ENCODE assay signal across 24 cellular contexts in the genomic region with DNA sequence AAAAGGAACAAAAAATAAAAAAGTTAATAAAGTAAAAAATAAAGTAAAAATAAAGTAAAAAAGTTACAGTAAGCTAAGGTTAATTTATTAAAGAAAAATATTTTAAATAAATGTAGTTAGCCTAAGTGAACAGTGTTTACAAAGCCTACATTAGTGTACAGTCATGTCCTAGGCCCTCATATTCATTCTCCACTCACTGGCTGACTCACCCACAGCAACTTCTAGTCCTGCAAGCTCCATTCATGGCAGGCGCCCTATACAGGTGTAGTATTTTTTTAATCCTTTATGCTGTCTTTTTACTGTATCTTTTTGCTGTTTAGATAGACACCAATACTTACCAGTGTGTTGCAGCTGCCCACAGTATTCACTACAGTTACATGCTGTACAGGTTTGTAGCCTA. TPM values are rescaled to one million over a fixed set of nuclear protein-coding genes. Genes with fewer than 3 reads are reported as not detected.
DNase-seq lines count a peak whose midpoint lies in the region; ATAC-seq, FAIRE-seq and TF ChIP-seq lines count a peak whose summit lies in the region.
"Had no signal": no experiment of that assay in that cellular context is flagged by ENCODE, and none has a peak within 500 bp of the region (broad histone marks: within the 10 kb centered on the region; RNA-seq: fewer than 3 reads in every experiment).

No MANE protein-coding gene starts in this region.

- CTCF ChIA-PET in activated CD8-positive, alpha-beta T cell treated with anti-CD3 and anti-CD28 coated beads for 36 hours (lab: Charles Lee), result interaction anchor here (1.5 to 1.7 kb wide), 2 partner anchors 9 to 36 kb away, joined by 6 to 7 read pairs; no protein-coding TSS in a partner anchor

- H3K9ac ChIP-seq in mesenchymal stem cell (ENCODE audit: low read length), result peak overlapping the region; percentile 15

- H2BK5ac ChIP-seq in mesenchymal stem cell (ENCODE audit: low read depth, low read length, poor library complexity, severe bottlenecking), result no peak overlapping the region

- peaks cover 55 to 93% of the 10 kb centered on the region in 2 experiments for H3K36me3 ChIP-seq in mesenchymal stem cell (ENCODE audit: control insufficient read depth in 1 of 2, insufficient read depth in 2 of 2, low read depth in 1 of 2, low read length in 2 of 2)

- no peak overlapping the region for H2AFZ ChIP-seq in mesenchymal stem cell (ENCODE audit: low read depth, low read length)

- ATAC-seq in activated CD8-positive, alpha-beta T cell treated with anti-CD3 and anti-CD28 coated beads for 36 hours, result no peak

- intact Hi-C loops in activated CD8-positive, alpha-beta T cell treated with anti-CD3 and anti-CD28 coated beads for 36 hours (cut with micrococcal nuclease), result no loop called here

- H2BK15ac ChIP-seq in mesenchymal stem cell (ENCODE audit: low read depth, poor library complexity, severe bottlenecking), result no peak overlapping the region

- H3K79me1 ChIP-seq in mesenchymal stem cell (replicated peaks; ENCODE audit: low read length, poor library complexity, severe bottlenecking), result peaks cover 40% of the 10 kb centered on the region

- no peaks in the 10 kb centered on the region for H3K27me3 Mint-ChIP-seq in HFFc6 (ENCODE audit: insufficient read depth)
- no peaks in the 10 kb centered on the region for H3K27me3 Mint-ChIP-seq in activated CD8-positive, alpha-beta T cell treated with anti-CD3 and anti-CD28 coated beads for 36 hours
- H3K27me3 Mint-ChIP-seq: CD8-positive, alpha-beta memory T cell; central memory CD8-positive, alpha-beta T cell had no signal

- H2AK5ac ChIP-seq in mesenchymal stem cell (ENCODE audit: low read length, severe bottlenecking), result no peak overlapping the region

- H3K27ac ChIP-seq in mesenchymal stem cell (ENCODE audit: low read length, poor library complexity, severe bottlenecking), result no peak overlapping the region
- H3K27ac ChIP-seq: neutrophil, RWPE1, spleen, upper lobe of left lung had no signal

- peak; percentile 75 for FAIRE-seq in endometrium (lab: Jason Lieb, UNC)
- FAIRE-seq: H54, HTR-8/SVneo had no signal

- no peak overlapping the region for H3K4me3 Mint-ChIP-seq in HFFc6
- H3K4me3 Mint-ChIP-seq in activated CD8-positive, alpha-beta T cell treated with anti-CD3 and anti-CD28 coated beads for 36 hours, result no peak overlapping the region
- H3K4me3 Mint-ChIP-seq: CD8-positive, alpha-beta memory T cell; central memory CD8-positive, alpha-beta T cell had no signal

- no peaks in the 10 kb centered on the region for H3K27me3 ChIP-seq in mesenchymal stem cell (ENCODE audit: control insufficient read depth in 1 of 2, insufficient read depth in 1 of 2, low read length in 2 of 2)
- H3K27me3 ChIP-seq: neutrophil, spleen, upper lobe of left lung had no signal

- no peak overlapping the region for H2BK120ac ChIP-seq in mesenchymal stem cell (ENCODE audit: low read depth, low read length)

- peaks cover 40% of the 10 kb centered on the region for H3K36me3 Mint-ChIP-seq in HFFc6 (ENCODE audit: low read depth)
- peaks cover 62% of the 10 kb centered on the region for H3K36me3 Mint-ChIP-seq in activated CD8-positive, alpha-beta T cell treated with anti-CD3 and anti-CD28 coated beads for 36 hours (ENCODE audit: low read depth)

- no peak overlapping the region for H3K4me3 ChIP-seq in mesenchymal stem cell (ENCODE audit: insufficient read depth in 1 of 2, low read depth in 1 of 2, low read length in 2 of 2)
- H3K4me3 ChIP-seq: lung, spleen, upper lobe of left lung had no signal

- DNase-seq in HFFc6, result peak; percentile 61
- DNase-seq in RKO (ENCODE audit: low spot score), result peak; percentile 74
- peak; percentile 45 for DNase-seq in mesenchymal stem cell
- no peak for DNase-seq in activated CD8-positive, alpha-beta T cell treated with anti-CD3 and anti-CD28 coated beads for 36 hours
- DNase-seq in activated CD8-positive, alpha-beta memory T cell treated with anti-CD3 and anti-CD28 coated beads for 24 hours, result no peak
- no peak for DNase-seq in glomerular visceral epithelial cell (ENCODE audit: extremely low spot score)
- DNase-seq: activated CD4-positive, alpha-beta T cell treated with anti-CD3 and anti-CD28 coated beads for 4 hours; amygdala; CD8-positive, alpha-beta memory T cell; glutamatergic neuron; Kasumi-1; NCI-H1417; NCI-H2107; NCI-H510A; spleen; stimulated activated CD4-positive, alpha-beta T cell treated with anti-CD3 and anti-CD28 coated beads, Interleukin-4, amount 100 ng/mL, for 24 hours; upper lobe of left lung had no signal

- H3K9me3 Mint-ChIP-seq in HFFc6, result no peaks in the 10 kb centered on the region
- no peaks in the 10 kb centered on the region for H3K9me3 Mint-ChIP-seq in activated CD8-positive, alpha-beta T cell treated with anti-CD3 and anti-CD28 coated beads for 36 hours
- H3K9me3 Mint-ChIP-seq: CD8-positive, alpha-beta memory T cell; central memory CD8-positive, alpha-beta T cell had no signal

- H3K4me1 ChIP-seq in mesenchymal stem cell (ENCODE audit: control insufficient read depth, insufficient read depth, low read depth, low read length), result peaks cover 6% of the 10 kb centered on the region

- no peak overlapping the region for H3K18ac ChIP-seq in mesenchymal stem cell (ENCODE audit: low read depth in 1 of 2, low read length in 2 of 2)

- H3K9me3 ChIP-seq in mesenchymal stem cell (ENCODE audit: control insufficient read depth, low read length), result no peaks in the 10 kb centered on the region
- H3K9me3 ChIP-seq: neutrophil, spleen, upper lobe of left lung had no signal

- H3K14ac ChIP-seq in mesenchymal stem cell (ENCODE audit: low read length in 2 of 2), result no peak overlapping the region

- no peak overlapping the region for H4K8ac ChIP-seq in mesenchymal stem cell (ENCODE audit: low read length)

- no peak overlapping the region for H3K27ac Mint-ChIP-seq in HFFc6
- H3K27ac Mint-ChIP-seq in activated CD8-positive, alpha-beta T cell treated with anti-CD3 and anti-CD28 coated beads for 36 hours, result no peak overlapping the region

- H3K4ac ChIP-seq in mesenchymal stem cell (ENCODE audit: low read depth in 1 of 2, low read length in 2 of 2), result no peak overlapping the region

- POLR2A ChIA-PET in activated CD8-positive, alpha-beta T cell treated with anti-CD3 and anti-CD28 coated beads for 36 hours (lab: Charles Lee), result interaction anchor here (0.9 to 1.7 kb wide), 4 partner anchors 9 to 17 kb away, joined by 3 to 5 read pairs (median 3); no protein-coding TSS in a partner anchor

- H4K91ac ChIP-seq in mesenchymal stem cell (ENCODE audit: low read length), result no peak overlapping the region

- WGBS in mesenchymal stem cell, result no CpG with 5 or more reads among the region's 1 CpG

- TF ChIP-seq CTCF in HFFc6 (IDR thresholded peaks at IDR 0.05), result no peak
- TF ChIP-seq CTCF in activated CD8-positive, alpha-beta T cell treated with anti-CD3 and anti-CD28 coated beads for 36 hours (IDR thresholded peaks at IDR 0.05), result no peak

- H3K4me2 ChIP-seq in mesenchymal stem cell (ENCODE audit: low read length, poor library complexity, severe bottlenecking), result no peak overlapping the region

- peaks cover 25% of the 10 kb centered on the region for H3K4me1 Mint-ChIP-seq in HFFc6 (ENCODE audit: low read depth)
- peaks cover 16% of the 10 kb centered on the region for H3K4me1 Mint-ChIP-seq in activated CD8-positive, alpha-beta T cell treated with anti-CD3 and anti-CD28 coated beads for 36 hours (ENCODE audit: low read depth)

- H2BK12ac ChIP-seq in mesenchymal stem cell (ENCODE audit: low read length in 2 of 2), result no peak overlapping the region

- no peak overlapping the region for H3K23ac ChIP-seq in mesenchymal stem cell (ENCODE audit: low read length in 2 of 2)

RNA-seq across cellular contexts. Expression of a gene that starts 12.4 kb away (rescaled TPM):
- total RNA-seq in HFFc6 (2021; fragmentation: NEBNext Ultra II Directional; extraction: Animal tissue kit (Norgen Biotek cat#: 25700)), result 100 to 1,000 TPM; 122 to 136 (median 126) TPM
- polyA plus RNA-seq in mesenchymal stem cell (2013, experiment 1 of 2), result 93.5 TPM
- polyA plus RNA-seq in mesenchymal stem cell (2013, experiment 2 of 2), result 91.9 TPM
- total RNA-seq in activated CD8-positive, alpha-beta T cell treated with anti-CD3 and anti-CD28 coated beads for 36 hours, result 100 to 1,000 TPM; 261 to 267 TPM

RNA-seq across cellular contexts. Expression of a gene that starts 28.0 kb away (rescaled TPM):
- total RNA-seq in HFFc6 (2021; fragmentation: NEBNext Ultra II Directional; extraction: Animal tissue kit (Norgen Biotek cat#: 25700)), result under 1 TPM in 5 of 6 experiments, not detected in 1; 0.05 to 0.09 (median 0.07) TPM
- not detected for polyA plus RNA-seq in mesenchymal stem cell (2013, experiment 1 of 2)
- polyA plus RNA-seq in mesenchymal stem cell (2013, experiment 2 of 2), result 0.01 TPM
- total RNA-seq in activated CD8-positive, alpha-beta T cell treated with anti-CD3 and anti-CD28 coated beads for 36 hours, result not detected
- total RNA-seq: CD8-positive, alpha-beta memory T cell had no signal

RNA-seq across cellular contexts. Expression of a gene that starts 37.2 kb away (rescaled TPM):
- total RNA-seq in HFFc6 (2021; fragmentation: NEBNext Ultra II Directional; extraction: Animal tissue kit (Norgen Biotek cat#: 25700)), result 100 to 1,000 TPM in 1 of 6 experiments, 10 to 100 TPM in 5; 72.6 to 101 (median 91.5) TPM
- polyA plus RNA-seq in mesenchymal stem cell (2013, experiment 1 of 2), result 51.6 TPM
- 50.8 TPM for polyA plus RNA-seq in mesenchymal stem cell (2013, experiment 2 of 2)
- 10 to 100 TPM; 71.2 to 74.6 TPM for total RNA-seq in activated CD8-positive, alpha-beta T cell treated with anti-CD3 and anti-CD28 coated beads for 36 hours

Comparison
In these comparisons a context has a peak if more than half of its experiments do, and no peak if none do; other contexts are left out.
1. DNase-seq: peak in HFFc6 (single experiment), RKO (single experiment) and mesenchymal stem cell (single experiment); none in activated CD8-positive, alpha-beta T cell treated with anti-CD3 and anti-CD28 coated beads for 36 hours (single experiment), activated CD8-positive, alpha-beta memory T cell treated with anti-CD3 and anti-CD28 coated beads for 24 hours (single experiment) and glomerular visceral epithelial cell (single experiment).